ENCODE assay signal across 10 cellular contexts in genomic region chr10:24826022-24826421, GRCh38.
DNase-seq lines count a peak whose midpoint lies in the region; ATAC-seq and TF ChIP-seq lines count a peak whose summit lies in the region.
"Had no signal": no experiment of that assay in that cellular context is flagged by ENCODE, and none has a peak within 500 bp of the region (broad histone marks: within the 10 kb centered on the region; RNA-seq: fewer than 3 reads in every experiment).

No MANE protein-coding gene starts in this region.

- peaks cover 0 to 5% of the 10 kb centered on the region in 2 donors for H3K4me1 ChIP-seq in right atrium auricular region

- in situ Hi-C loops in KBM-7 (cut with MboI; ENCODE audit: low pct_unique_long_range_greater_than_20kb, low sequenced_read_pairs): no loop called here

- no peaks in the 10 kb centered on the region for H3K27me3 ChIP-seq in right atrium auricular region

- no peaks in the 10 kb centered on the region for H3K36me3 ChIP-seq in right atrium auricular region

- no peak for DNase-seq in Right ventricle myocardium superior
- DNase-seq in right atrium auricular region (ENCODE audit: low spot score): no peak
- peak; percentile 52 for DNase-seq in RKO (ENCODE audit: low spot score)
- DNase-seq in epithelial cell of prostate (ENCODE audit: low read depth, low spot score): peak; percentile 33
- DNase-seq in stromal cell of bone marrow (ENCODE audit: low read depth): peak; percentile 38
- no peak for DNase-seq in T-helper 9 cell
- DNase-seq in KBM-7: no peak
- DNase-seq: nephron progenitor cell; stimulated activated CD8-positive, alpha-beta memory T cell treated with anti-CD3 and anti-CD28 coated beads, Interleukin-4, amount 100 ng/mL, for 48 hours had no signal

- intact Hi-C loops in Right ventricle myocardium superior (cut with DNase I): no loop called here

- no peak overlapping the region for H3K4me3 ChIP-seq in right atrium auricular region

- no peaks in the 10 kb centered on the region for H3K9me3 ChIP-seq in right atrium auricular region

- H3K27ac ChIP-seq in right atrium auricular region (no peak overlapping the region), epithelial cell of prostate (peak overlapping the region; percentile 86)

- ATAC-seq in Right ventricle myocardium superior (ENCODE audit: poor library complexity) (peak; percentile 61), GM21390 (IDR thresholded peaks at IDR 0.05; ENCODE audit: unreplicated experiment) (no peak)

- no peak for TF ChIP-seq CTCF in right atrium auricular region (IDR thresholded peaks at IDR 0.05)

Comparison
In these comparisons a context has a peak if more than half of its experiments do, and no peak if none do; other contexts are left out.
1. DNase-seq: peak in RKO (single experiment), epithelial cell of prostate (single experiment) and stromal cell of bone marrow (single experiment); none in Right ventricle myocardium superior (single experiment), right atrium auricular region (single experiment), T-helper 9 cell (single experiment) and KBM-7 (single experiment).